12 cellular contexts compared by ENCODE assay signal in the genomic region with DNA sequence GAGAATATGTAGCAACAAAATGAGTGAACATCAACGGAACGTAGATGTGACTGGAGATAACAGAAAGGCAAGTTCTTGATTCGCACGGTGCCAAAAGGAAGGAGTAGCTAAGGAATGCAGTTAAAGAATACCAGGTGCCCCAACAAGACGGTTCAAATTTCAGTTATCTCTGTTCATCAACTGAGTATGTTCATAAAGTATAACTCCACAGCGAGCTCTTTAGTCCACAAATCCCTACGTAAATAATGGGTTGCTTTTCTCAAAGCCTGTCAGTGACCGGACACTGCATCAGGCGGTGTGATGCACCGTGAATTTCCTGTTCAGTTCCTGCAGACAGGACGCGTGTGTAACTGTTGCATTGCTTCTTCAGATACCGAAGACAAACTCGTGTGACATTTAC.
"Had no signal": no experiment of that assay in that cellular context is flagged by ENCODE, and none has a peak within 500 bp of the region (broad histone marks: within the 10 kb centered on the region; RNA-seq: fewer than 3 reads in every experiment).

No MANE protein-coding gene starts in this region.

- H3K9me3 ChIP-seq: heart left ventricle, tibial artery, uterus had no signal

- H3K4me1 Mint-ChIP-seq: activated naive CD8-positive, alpha-beta T cell treated with anti-CD3 and anti-CD28 coated beads for 36 hours had no signal

- H3K27me3 ChIP-seq: heart left ventricle, tibial artery, uterus had no signal

- H3K4me3 ChIP-seq: heart left ventricle, skin epidermis, tibial artery, uterus had no signal

- H3K4me3 Mint-ChIP-seq: activated naive CD8-positive, alpha-beta T cell treated with anti-CD3 and anti-CD28 coated beads for 36 hours had no signal

- H3K4me1 ChIP-seq: tibial artery, uterus had no signal

- H3K9me3 Mint-ChIP-seq: activated naive CD8-positive, alpha-beta T cell treated with anti-CD3 and anti-CD28 coated beads for 36 hours had no signal

- ATAC-seq: heart left ventricle, left ventricle myocardium superior had no signal

- H3K27me3 Mint-ChIP-seq: activated naive CD8-positive, alpha-beta T cell treated with anti-CD3 and anti-CD28 coated beads for 36 hours had no signal

- H3K27ac Mint-ChIP-seq: activated naive CD8-positive, alpha-beta T cell treated with anti-CD3 and anti-CD28 coated beads for 36 hours had no signal

- H3K36me3 ChIP-seq: uterus had no signal

- H3K27ac ChIP-seq: heart left ventricle, skin epidermis, tibial artery, uterus had no signal

- DNase-seq: activated effector memory CD4-positive, alpha-beta T cell treated with anti-CD3 and anti-CD28 coated beads, Interleukin-2, amount 50 U/mL, for 16 hours; activated naive CD8-positive, alpha-beta T cell treated with anti-CD3 and anti-CD28 coated beads for 36 hours; anterior cingulate cortex; cerebellar nuclear complex; heart left ventricle; kidney; left ventricle myocardium superior; midbrain; T-helper 2 cell; tibial artery; uterus had no signal
